ENCODE assay signal across 18 cellular contexts in the genomic region with DNA sequence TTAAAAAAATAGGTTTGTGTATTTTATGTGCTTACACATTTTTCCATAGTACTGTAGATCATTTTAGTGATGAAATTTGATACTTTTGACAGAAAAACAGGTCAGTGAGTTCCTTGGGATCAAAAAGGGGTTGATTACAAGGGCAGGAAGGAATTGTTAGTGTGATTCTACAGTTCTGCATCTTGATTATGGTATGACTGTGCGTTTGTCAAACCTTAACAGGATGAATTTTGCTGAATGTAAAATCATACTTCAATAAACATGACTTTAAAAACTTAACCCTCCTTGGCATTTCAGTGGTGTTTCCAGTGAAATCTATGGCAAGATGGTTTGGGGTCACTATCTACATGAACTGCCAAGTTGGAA. TPM values are rescaled to one million over a fixed set of nuclear protein-coding genes. Genes with fewer than 3 reads are reported as not detected.
DNase-seq lines count a peak whose midpoint lies in the region; ATAC-seq, FAIRE-seq and TF ChIP-seq lines count a peak whose summit lies in the region.
"Had no signal": no experiment of that assay in that cellular context is flagged by ENCODE, and none has a peak within 500 bp of the region (broad histone marks: within the 10 kb centered on the region; RNA-seq: fewer than 3 reads in every experiment).

No MANE protein-coding gene starts in this region.

- FAIRE-seq in HepG2 (lab: Jason Lieb, UNC) (peak; percentile 12), keratinocyte (lab: Jason Lieb, UNC) (no peak)

- dilution Hi-C loops in keratinocyte (cut with MboI; ENCODE audit: extremely low pct_ligation_motif_present, low sequenced_read_pairs): no loop called here

- TF ChIP-seq EP300 in HepG2 (IDR thresholded peaks at IDR 0.05; ENCODE audit: low read depth in 2 of 2, low read length in 2 of 2): no peak
- TF ChIP-seq EP300 in HepG2 (CRISPR knock-in tag; IDR thresholded peaks at IDR 0.05; ENCODE audit: borderline replicate concordance): no peak

- H3K4me3 Mint-ChIP-seq in activated naive CD8-positive, alpha-beta T cell treated with anti-CD3 and anti-CD28 coated beads for 36 hours: peak overlapping the region; percentile 48
- H3K4me3 Mint-ChIP-seq: dendritic cell treated with granulocyte-macrophage colony-stimulating factor and Interleukin-4, amounts not matched to agents 40 ng/mL and 50 ng/mL, for 4 days had no signal

- CTCF ChIA-PET in HepG2 (lab: Yijun Ruan, JAX; ENCODE audit: low intra/inter-chr PET ratio, low total read pairs): no interaction called here

- no peak for ATAC-seq in HepG2
- no peak for ATAC-seq in right lobe of liver
- ATAC-seq: left lobe of liver had no signal

- in situ Hi-C loops in HepG2 (cut with HindIII; ENCODE audit: extremely low pct_ligation_motif_present, low pct_unique_long_range_greater_than_20kb): loop anchor here (10.0 kb wide), 1 partner anchor 197 kb away; no protein-coding TSS in a partner anchor

- H2AFZ ChIP-seq in HepG2 (ENCODE audit: low read length): no peak overlapping the region
- no peak overlapping the region for H2AFZ ChIP-seq in keratinocyte (ENCODE audit: control insufficient read depth, low read length)

- peaks cover 52% of the 10 kb centered on the region for H3K4me1 Mint-ChIP-seq in activated naive CD8-positive, alpha-beta T cell treated with anti-CD3 and anti-CD28 coated beads for 36 hours

- BruUV-seq in HepG2 (replicated peaks; lab: Mats Ljungman, UMichigan): no TSS peak

- peaks cover 0 to 4% of the 10 kb centered on the region in 2 experiments; a peak in 2 of 5 replicates for H3K36me3 ChIP-seq in HepG2 (replicated peaks in 1 of 2; ENCODE audit: control insufficient read depth in 1 of 2, insufficient read depth in 2 of 2, low read length in 2 of 2)
- H3K36me3 ChIP-seq in right lobe of liver: peaks cover 0 to 11% (median 0%) of the 10 kb centered on the region in 4 donors
- H3K36me3 ChIP-seq in keratinocyte (ENCODE audit: control insufficient read depth in 2 of 2, extremely low read depth in 1 of 2, insufficient read depth in 2 of 2, low read length in 2 of 2): peaks cover 10 to 20% of the 10 kb centered on the region in 2 experiments
- H3K36me3 ChIP-seq in uterus: no peaks in the 10 kb centered on the region
- no peaks in the 10 kb centered on the region for H3K36me3 ChIP-seq in Peyer's patch

- DNase-seq in HepG2 (ENCODE audit: low spot score): no peak
- no peak for DNase-seq in right lobe of liver
- no peak for DNase-seq in activated naive CD8-positive, alpha-beta T cell treated with anti-CD3 and anti-CD28 coated beads for 36 hours
- no peak for DNase-seq in keratinocyte (ENCODE audit: low read depth, low spot score)
- no peak for DNase-seq in uterus
- DNase-seq in T-helper 1 cell: no peak
- no peak for DNase-seq in NK-92 treated with Interleukin-12 subunit alpha and Interleukin-12 subunit beta, amount 100 ng/mL, for 24 hours (lab: John Stamatoyannopoulos, UW)
- DNase-seq in Peyer's patch: no peak
- DNase-seq: activated CD4-positive, CD25-positive, alpha-beta regulatory T cell; activated gamma-delta T cell treated with Interleukin-2 at 50 U/mL for 16 hours; BE2C; H7; NCI-H1105 treated with DMSO at 0.1 percent for 48 hours; Right ventricle myocardium superior; stimulated activated CD8-positive, alpha-beta memory T cell treated with anti-CD3 and anti-CD28 coated beads, Interleukin-4, amount 100 ng/mL, for 48 hours had no signal

- H3K9me3 ChIP-seq in HepG2 (ENCODE audit: low read length) (no peaks in the 10 kb centered on the region), right lobe of liver (no peaks in the 10 kb centered on the region), keratinocyte (ENCODE audit: control insufficient read depth, low read depth, low read length) (no peaks in the 10 kb centered on the region), uterus (no peaks in the 10 kb centered on the region), Peyer's patch (no peaks in the 10 kb centered on the region)
- H3K9me3 ChIP-seq: BE2C, neutrophil had no signal

- H3K4me3 ChIP-seq in HepG2 (replicated peaks in 1 of 3; ENCODE audit: insufficient read depth in 1 of 3, low read depth in 2 of 3, low read length in 3 of 3): no peak overlapping the region
- no peak overlapping the region for H3K4me3 ChIP-seq in right lobe of liver
- peak overlapping the region in 2 of 3 experiments; percentile 6 to 44 for H3K4me3 ChIP-seq in keratinocyte (ENCODE audit: control insufficient read depth in 2 of 3, extremely low read depth in 1 of 3, insufficient read depth in 2 of 3, low read depth in 1 of 3, low read length in 3 of 3)
- no peak overlapping the region for H3K4me3 ChIP-seq in uterus
- no peak overlapping the region for H3K4me3 ChIP-seq in Peyer's patch

- POLR2A ChIA-PET in HepG2 (lab: Yijun Ruan, JAX): no interaction called here

- H3K9me3 Mint-ChIP-seq in activated naive CD8-positive, alpha-beta T cell treated with anti-CD3 and anti-CD28 coated beads for 36 hours: no peaks in the 10 kb centered on the region
- H3K9me3 Mint-ChIP-seq: dendritic cell treated with granulocyte-macrophage colony-stimulating factor and Interleukin-4, amounts not matched to agents 40 ng/mL and 50 ng/mL, for 4 days had no signal

- no peak for TF ChIP-seq POLR2A in HepG2 (IDR thresholded peaks at IDR 0.05; ENCODE audit: insufficient read depth in 1 of 2, low read depth in 2 of 2, low read length in 2 of 2)
- TF ChIP-seq POLR2A in right lobe of liver (IDR thresholded peaks at IDR 0.05): no peak
- TF ChIP-seq POLR2A in uterus (IDR thresholded peaks at IDR 0.05): no peak
- TF ChIP-seq POLR2A in Peyer's patch (IDR thresholded peaks at IDR 0.05): no peak

- H3K4me2 ChIP-seq in HepG2 (ENCODE audit: low read depth, low read length) (no peak overlapping the region), keratinocyte (ENCODE audit: control insufficient read depth, extremely low read depth, insufficient read depth, low read depth, low read length) (peak overlapping the region; percentile 92)

- H3K36me3 Mint-ChIP-seq in activated naive CD8-positive, alpha-beta T cell treated with anti-CD3 and anti-CD28 coated beads for 36 hours: peaks cover 73% of the 10 kb centered on the region

- WGBS in HepG2 (ENCODE audit: low lambda C conversion rate): 95% methylated on average over 1 of the region's 1 CpG
- WGBS in right lobe of liver (ENCODE audit: insufficient coverage, low coverage, low lambda C conversion rate, missing lambda C conversion rate): 83% methylated on average over 1 of the region's 1 CpG

- no peaks in the 10 kb centered on the region for H3K9me1 ChIP-seq in keratinocyte (ENCODE audit: control insufficient read depth, extremely low read depth, insufficient read depth, low read length)

- no peak for TF ChIP-seq RAD21 in HepG2 (CRISPR knock-in tag; IDR thresholded peaks at IDR 0.05)

- H3K27me3 ChIP-seq in HepG2 (ENCODE audit: control insufficient read depth in 1 of 2, insufficient read depth in 2 of 2, low read length in 2 of 2) (peaks cover 0 to 5% of the 10 kb centered on the region in 2 experiments; a peak in 2 of 5 replicates), right lobe of liver (no peaks in the 10 kb centered on the region), keratinocyte (ENCODE audit: control insufficient read depth, extremely low read depth, insufficient read depth, low read length) (no peaks in the 10 kb centered on the region), uterus (no peaks in the 10 kb centered on the region), Peyer's patch (no peaks in the 10 kb centered on the region)
- H3K27me3 ChIP-seq: BE2C had no signal

- H3K4me1 ChIP-seq in HepG2 (ENCODE audit: insufficient read depth, low read length) (peaks cover 42% of the 10 kb centered on the region), right lobe of liver (peaks cover 0 to 10% (median 4%) of the 10 kb centered on the region in 4 donors), keratinocyte (ENCODE audit: control insufficient read depth, extremely low read depth, insufficient read depth, low read length) (peaks cover 60% of the 10 kb centered on the region), uterus (no peaks in the 10 kb centered on the region), Peyer's patch (peaks cover 0 to 9% (median 0%) of the 10 kb centered on the region in 4 donors)
- H3K4me1 ChIP-seq: BE2C had no signal

- no peaks in the 10 kb centered on the region for H4K20me1 ChIP-seq in HepG2 (ENCODE audit: insufficient read depth, low read length)
- H4K20me1 ChIP-seq in keratinocyte (ENCODE audit: control insufficient read depth, extremely low read depth, insufficient read depth, low read length): no peaks in the 10 kb centered on the region

- H3K27ac ChIP-seq in HepG2 (ENCODE audit: extremely low read length, insufficient read depth, low read length) (no peak overlapping the region), right lobe of liver (no peak overlapping the region), keratinocyte (ENCODE audit: control insufficient read depth, insufficient read depth, low read length) (peak overlapping the region; percentile 98), uterus (peak overlapping the region; percentile 44 to 79), Peyer's patch (peak overlapping the region in 1 of 4 donors; percentile 33)
- H3K27ac ChIP-seq: neutrophil had no signal

- H3K27ac Mint-ChIP-seq in activated naive CD8-positive, alpha-beta T cell treated with anti-CD3 and anti-CD28 coated beads for 36 hours: peak overlapping the region; percentile 64
- H3K27ac Mint-ChIP-seq: dendritic cell treated with granulocyte-macrophage colony-stimulating factor and Interleukin-4, amounts not matched to agents 40 ng/mL and 50 ng/mL, for 4 days had no signal

- TF ChIP-seq CTCF in HepG2 (CRISPR knock-in tag; IDR thresholded peaks at IDR 0.05) (no peak), right lobe of liver (IDR thresholded peaks at IDR 0.05) (no peak), keratinocyte (optimal IDR thresholded peaks at IDR 0.05 in 1 of 3, IDR thresholded peaks at IDR 0.05 in 1 of 3, conservative IDR thresholded peaks at IDR 0.05 in 1 of 3; ENCODE audit: extremely low read depth in 1 of 3, insufficient read depth in 2 of 3, low read length in 3 of 3) (no peak), uterus (IDR thresholded peaks at IDR 0.05) (no peak), Peyer's patch (IDR thresholded peaks at IDR 0.05) (no peak)

- H3K79me2 ChIP-seq in HepG2 (ENCODE audit: insufficient read depth, low read length) (peaks cover 5% of the 10 kb centered on the region), keratinocyte (ENCODE audit: control insufficient read depth, insufficient read depth, low read length) (peaks cover 9% of the 10 kb centered on the region)

- no peaks in the 10 kb centered on the region for H3K27me3 Mint-ChIP-seq in activated naive CD8-positive, alpha-beta T cell treated with anti-CD3 and anti-CD28 coated beads for 36 hours

- H3K9ac ChIP-seq in HepG2 (ENCODE audit: insufficient read depth, low read depth, low read length) (no peak overlapping the region), keratinocyte (ENCODE audit: control insufficient read depth, extremely low read depth, insufficient read depth, low read length) (peak overlapping the region; percentile 82)

- intact Hi-C loops in HepG2 (cut with micrococcal nuclease; ENCODE audit: unreplicated experiment) (loop anchor here (5.0 kb wide), 1 partner anchor 131 kb away; a partner anchor contains a TSS), right lobe of liver (cut with DNase I) (no loop called here), uterus (cut with DNase I; ENCODE audit: low total_unique reads) (no loop called here)

RNA-seq across cellular contexts. Expression of a gene that starts 35.6 kb away (rescaled TPM):
- 251 and 352 TPM in 2 replicates for total RNA-seq in HepG2 (2016; rRNA removed; fragmentation: Illumina TruSeq; extraction: Trizol)
- total RNA-seq in HepG2 (2016; cell fraction: cytosol; rRNA removed; fragmentation: Illumina TruSeq; extraction: Trizol; ENCODE audit: low read depth): 240 and 298 TPM in 2 replicates
- 254 and 324 TPM in 2 replicates for total RNA-seq in HepG2 (2016; cell fraction: insoluble cytoplasmic fraction; rRNA removed; fragmentation: Illumina TruSeq; extraction: Trizol)
- total RNA-seq in HepG2 (2016; cell fraction: membrane; rRNA removed; fragmentation: Illumina TruSeq; extraction: Trizol): 330 and 358 TPM in 2 replicates
- 87.9 and 93.9 TPM in 2 replicates for total RNA-seq in HepG2 (2016; cell fraction: nucleus; rRNA removed; fragmentation: Illumina TruSeq; extraction: Trizol)
- 328 and 369 TPM in 2 replicates for polyA plus RNA-seq in HepG2 (2011; rRNA removed)
- polyA plus RNA-seq in HepG2 (2011; cell fraction: cytosol; rRNA removed): 127 and 129 TPM in 2 replicates
- polyA plus RNA-seq in HepG2 (2011; cell fraction: nucleus; rRNA removed): 34.6 and 47.7 TPM in 2 replicates
- polyA plus RNA-seq in HepG2 (2012): 309 and 319 TPM in 2 replicates
- 336 and 479 TPM in 2 replicates for polyA plus RNA-seq in HepG2 (2016; cell fraction: cytosol; fragmentation: Illumina TruSeq; extraction: Trizol; ENCODE audit: low read depth)
- polyA plus RNA-seq in HepG2 (2016; cell fraction: insoluble cytoplasmic fraction; fragmentation: Illumina TruSeq; extraction: Trizol; ENCODE audit: low read depth): 318 and 360 TPM in 2 replicates
- 372 and 511 TPM in 2 replicates for polyA plus RNA-seq in HepG2 (2016; cell fraction: membrane; fragmentation: Illumina TruSeq; extraction: Trizol; ENCODE audit: low read depth)
- polyA plus RNA-seq in HepG2 (2016; cell fraction: nucleus; fragmentation: Illumina TruSeq; extraction: Trizol; ENCODE audit: insufficient read depth, low read depth): 176 and 184 TPM in 2 replicates
- 115 and 385 TPM in 2 replicates for polyA minus RNA-seq in HepG2 (2011; rRNA and poly(A)+ RNA removed; ENCODE audit: low replicate concordance)
- polyA minus RNA-seq in HepG2 (2011; cell fraction: cytosol; rRNA and poly(A)+ RNA removed): 16.5 and 34.8 TPM in 2 replicates
- polyA minus RNA-seq in HepG2 (2011; cell fraction: nucleus; rRNA and poly(A)+ RNA removed): 30.5 and 32.2 TPM in 2 replicates
- total RNA-seq in right lobe of liver: 100 to 1,000 TPM in 3 of 6 experiments, 10 to 100 TPM in 3; 25.9 to 180 (median 102) TPM
- 100 to 1,000 TPM; 249 to 257 TPM for total RNA-seq in activated naive CD8-positive, alpha-beta T cell treated with anti-CD3 and anti-CD28 coated beads for 36 hours
- polyA plus RNA-seq in keratinocyte: 219 to 1,492 TPM (median 1,291 TPM) in 3 replicates
- 1,072 TPM for polyA plus RNA-seq in keratinocyte (2011; ENCODE audit: low read depth)
- polyA plus RNA-seq in keratinocyte (2011; cell fraction: cytosol; rRNA removed): 405 and 430 TPM in 2 replicates
- 121 and 150 TPM in 2 replicates for polyA plus RNA-seq in keratinocyte (2011; cell fraction: nucleus; rRNA removed)
- 605 and 921 TPM in 2 replicates for polyA plus RNA-seq in keratinocyte (2012; ENCODE audit: low replicate concordance)
- polyA minus RNA-seq in keratinocyte: 47.5 to 168 TPM (median 67.3 TPM) in 3 replicates
- polyA minus RNA-seq in keratinocyte (2011; cell fraction: cytosol; rRNA and poly(A)+ RNA removed): 91.3 TPM
- 32.2 and 61.0 TPM in 2 replicates for polyA minus RNA-seq in keratinocyte (2011; cell fraction: nucleus; rRNA and poly(A)+ RNA removed)
- total RNA-seq in uterus: 100 to 1,000 TPM in 3 of 4 donors, 10 to 100 TPM in 1; 73.0 to 411 (median 210) TPM
- total RNA-seq in Peyer's patch: 10 to 100 TPM; 78.6 to 89.8 (median 82.8) TPM

Comparison
In these comparisons a context has a peak if more than half of its experiments do, and no peak if none do; other contexts are left out.
1. H3K27ac ChIP-seq: peak in keratinocyte (single experiment) and uterus (2 of 2); none in HepG2 (single experiment) and right lobe of liver (0 of 3).
2. H3K4me3 ChIP-seq: peak in keratinocyte (2 of 3); none in HepG2 (0 of 3), right lobe of liver (0 of 3), uterus (0 of 2) and Peyer's patch (0 of 4).